Comparison of ENCODE assay signal across 9 cellular contexts in genomic region chr19:17136026-17136425, GRCh38.
A peak's percentile ranks its signal among the peaks of the same experiment; 100 is the strongest.
DNase-seq lines count a peak whose midpoint lies in the region; ATAC-seq lines count a peak whose summit lies in the region.
"Had no signal": no experiment of that assay in that cellular context is flagged by ENCODE, and none has a peak within 500 bp of the region (broad histone marks: within the 10 kb centered on the region; RNA-seq: fewer than 3 reads in every experiment).

No MANE protein-coding gene starts in this region.

- H3K4me1 ChIP-seq in adipocyte (ENCODE audit: control insufficient read depth, insufficient read depth, low read length): peaks cover 25% of the 10 kb centered on the region
- peaks cover 11% of the 10 kb centered on the region for H3K4me1 ChIP-seq in iPS-15b (ENCODE audit: control insufficient read depth, insufficient read depth, low read length)

- H3K9me3 ChIP-seq in adipocyte (ENCODE audit: control insufficient read depth, low read length): no peaks in the 10 kb centered on the region
- no peaks in the 10 kb centered on the region for H3K9me3 ChIP-seq in iPS-15b (ENCODE audit: control insufficient read depth, insufficient read depth, low read length)

- peak overlapping the region; percentile 72 for H3K4me3 ChIP-seq in adipocyte (ENCODE audit: low read length)
- H3K4me3 ChIP-seq in iPS-15b (ENCODE audit: low read depth, low read length): no peak overlapping the region

- intact Hi-C loops in sciatic nerve (cut with DNase I): loop anchor here (10.0 kb wide), 1 partner anchor 61 kb away; the partner anchor contains the start of genes HAUS8 and MYO9B

- DNase-seq in Daoy (ENCODE audit: low read depth): peak; percentile 20
- DNase-seq in adipocyte (ENCODE audit: low read depth): peak; percentile 21
- DNase-seq in sciatic nerve (ENCODE audit: low spot score): no peak
- no peak for DNase-seq in cerebellar nuclear complex (lab: John Stamatoyannopoulos, UW)
- no peak for DNase-seq in stimulated activated CD4-positive, alpha-beta T cell treated with anti-CD3 and anti-CD28 coated beads, Interleukin-4, amount 100 ng/mL, for 4 hours
- DNase-seq in DMS 273 (lab: John Stamatoyannopoulos, UW; ENCODE audit: unreplicated experiment): no peak
- DNase-seq in AG08395 (ENCODE audit: low spot score): no peak
- DNase-seq: DND-41 had no signal

- H3K27me3 ChIP-seq in adipocyte (replicated peaks; ENCODE audit: control insufficient read depth, insufficient read depth, low read length) (no peaks in the 10 kb centered on the region), iPS-15b (ENCODE audit: control insufficient read depth, insufficient read depth, low read length) (no peaks in the 10 kb centered on the region)

- peaks cover 3% of the 10 kb centered on the region for H3K36me3 ChIP-seq in adipocyte (ENCODE audit: control insufficient read depth, insufficient read depth, low read length, severe bottlenecking)
- H3K36me3 ChIP-seq in iPS-15b (ENCODE audit: control insufficient read depth, insufficient read depth, low read length): no peaks in the 10 kb centered on the region

- ATAC-seq in sciatic nerve: peak; percentile 37

- peak overlapping the region; percentile 85 for H3K9ac ChIP-seq in adipocyte (ENCODE audit: low read length)
- peak overlapping the region; percentile 79 for H3K9ac ChIP-seq in iPS-15b (ENCODE audit: low read depth, low read length)

Comparison
In these comparisons a context has a peak if more than half of its experiments do, and no peak if none do; other contexts are left out.
1. DNase-seq: peak in Daoy (single experiment) and adipocyte (single experiment); none in sciatic nerve (single experiment), cerebellar nuclear complex (0 of 2), stimulated activated CD4-positive, alpha-beta T cell treated with anti-CD3 and anti-CD28 coated beads, Interleukin-4, amount 100 ng/mL, for 4 hours (0 of 2), DMS 273 (single experiment) and AG08395 (single experiment).